6 cellular contexts compared by ENCODE assay signal in genomic region chr1:236161755-236162154, GRCh38. TPM values are rescaled to one million over a fixed set of nuclear protein-coding genes. Genes with fewer than 3 reads are reported as not detected.
DNase-seq lines count a peak whose midpoint lies in the region; ATAC-seq, FAIRE-seq and TF ChIP-seq lines count a peak whose summit lies in the region.
"Not testable (repeated sequence)": the region's sequence is repeated elsewhere in the genome, so short reads cannot be mapped to it uniquely, and the experiment has no call there.

No MANE protein-coding gene starts in this region.

- peaks cover 36% of the 10 kb centered on the region for H3K9me3 Mint-ChIP-seq in dendritic cell treated with granulocyte-macrophage colony-stimulating factor and Interleukin-4, amounts not matched to agents 40 ng/mL and 50 ng/mL, for 4 days
- H3K9me3 Mint-ChIP-seq in memory B cell, result peaks cover 24% of the 10 kb centered on the region
- H3K9me3 Mint-ChIP-seq in stimulated activated effector memory CD8-positive, alpha-beta T cell treated with anti-CD3 and anti-CD28 coated beads, Interleukin-12 subunit alpha, Interleukin-12 subunit beta, amount 100 ng/mL, for 72 hours, result peaks cover 15% of the 10 kb centered on the region

- not testable (repeated sequence) for H3K27me3 Mint-ChIP-seq in dendritic cell treated with granulocyte-macrophage colony-stimulating factor and Interleukin-4, amounts not matched to agents 40 ng/mL and 50 ng/mL, for 4 days
- H3K27me3 Mint-ChIP-seq in memory B cell, result peaks cover 27% of the 10 kb centered on the region

- peaks cover 23% of the 10 kb centered on the region for H3K9me3 ChIP-seq in A549
- H3K9me3 ChIP-seq in OCI-LY3 (ENCODE audit: insufficient read depth, low read length), result peaks cover 14% of the 10 kb centered on the region
- peaks cover 29% of the 10 kb centered on the region; the same call in 2 of the 3 replicates for H3K9me3 ChIP-seq in GM12878 (replicated peaks; ENCODE audit: control insufficient read depth, insufficient read depth, low read length)

- H3K36me3 Mint-ChIP-seq in dendritic cell treated with granulocyte-macrophage colony-stimulating factor and Interleukin-4, amounts not matched to agents 40 ng/mL and 50 ng/mL, for 4 days (ENCODE audit: low read depth), result peaks cover 59% of the 10 kb centered on the region
- H3K36me3 Mint-ChIP-seq in memory B cell, result peaks cover 20% of the 10 kb centered on the region
- peaks cover 28% of the 10 kb centered on the region for H3K36me3 Mint-ChIP-seq in stimulated activated effector memory CD8-positive, alpha-beta T cell treated with anti-CD3 and anti-CD28 coated beads, Interleukin-12 subunit alpha, Interleukin-12 subunit beta, amount 100 ng/mL, for 72 hours

- not testable (repeated sequence) for ATAC-seq in A549; GM12878; memory B cell (ENCODE audit: low read depth); stimulated activated effector memory CD8-positive, alpha-beta T cell treated with anti-CD3 and anti-CD28 coated beads, Interleukin-12 subunit alpha, Interleukin-12 subunit beta, amount 100 ng/mL, for 72 hours

- H3K79me2 ChIP-seq in OCI-LY3 (ENCODE audit: low read length) (peaks cover 80% of the 10 kb centered on the region), GM12878 (ENCODE audit: control insufficient read depth, insufficient read depth, low read length) (peaks cover 35% of the 10 kb centered on the region)

- not testable (repeated sequence) for H3K4me2 ChIP-seq in A549; OCI-LY3 (ENCODE audit: low read length); GM12878 (ENCODE audit: control insufficient read depth, insufficient read depth)

- H2AFZ ChIP-seq in OCI-LY3 (ENCODE audit: low read depth, low read length); GM12878 (ENCODE audit: control insufficient read depth, low read depth, low read length): not testable (repeated sequence)

- RAD21 ChIA-PET in GM12878 (lab: Charles Lee; ENCODE audit: unreplicated experiment), result not testable (repeated sequence)

- not testable (repeated sequence) for H3K27ac ChIP-seq in A549
- peak overlapping the region; percentile 97; the same call in 1 of the 2 replicates for H3K27ac ChIP-seq in OCI-LY3 (ENCODE audit: low read length)
- peak overlapping the region; percentile 99 for H3K27ac ChIP-seq in GM12878 (ENCODE audit: control insufficient read depth, insufficient read depth)

- H3K4me3 ChIP-seq in A549; OCI-LY3 (ENCODE audit: low read length); GM12878: not testable (repeated sequence)

- H3K4me1 ChIP-seq in A549, result not testable (repeated sequence)
- H3K4me1 ChIP-seq in OCI-LY3 (ENCODE audit: low read length) (peaks cover 66% of the 10 kb centered on the region), GM12878 (ENCODE audit: control insufficient read depth, insufficient read depth, low read length) (peaks cover 58% of the 10 kb centered on the region)

- H4K20me1 ChIP-seq in OCI-LY3 (ENCODE audit: insufficient read depth, low read length); GM12878 (ENCODE audit: control insufficient read depth, insufficient read depth): not testable (repeated sequence)

- peak overlapping the region; percentile 68 for H3K27ac Mint-ChIP-seq in dendritic cell treated with granulocyte-macrophage colony-stimulating factor and Interleukin-4, amounts not matched to agents 40 ng/mL and 50 ng/mL, for 4 days
- H3K27ac Mint-ChIP-seq in memory B cell, result peak overlapping the region; percentile 54
- peak overlapping the region; percentile 85 for H3K27ac Mint-ChIP-seq in stimulated activated effector memory CD8-positive, alpha-beta T cell treated with anti-CD3 and anti-CD28 coated beads, Interleukin-12 subunit alpha, Interleukin-12 subunit beta, amount 100 ng/mL, for 72 hours

- not testable (repeated sequence) for BruUV-seq in GM12878 (replicated peaks; lab: Mats Ljungman, UMichigan)

- not testable (repeated sequence) for H3K27me3 ChIP-seq in OCI-LY3 (ENCODE audit: low read depth, low read length); GM12878 (replicated peaks in 1 of 2; ENCODE audit: control insufficient read depth in 2 of 2, insufficient read depth in 2 of 2, low read length in 1 of 2)

- not testable (repeated sequence) for TF ChIP-seq POLR2A in A549 (IDR thresholded peaks at IDR 0.05; ENCODE audit: low read length); GM12878 (IDR thresholded peaks at IDR 0.05; ENCODE audit: low read depth, low read length)

- in situ Hi-C loops in GM12878 (cut with MboI), result not testable (repeated sequence)

- FAIRE-seq in A549 (lab: Jason Lieb, UNC); GM12878 (lab: Jason Lieb, UNC): not testable (repeated sequence)

- H3K4me3 Mint-ChIP-seq in dendritic cell treated with granulocyte-macrophage colony-stimulating factor and Interleukin-4, amounts not matched to agents 40 ng/mL and 50 ng/mL, for 4 days; memory B cell; stimulated activated effector memory CD8-positive, alpha-beta T cell treated with anti-CD3 and anti-CD28 coated beads, Interleukin-12 subunit alpha, Interleukin-12 subunit beta, amount 100 ng/mL, for 72 hours: not testable (repeated sequence)

- CTCF ChIA-PET in A549 (lab: Yijun Ruan, JAX); GM12878 (lab: Yijun Ruan, JAX): not testable (repeated sequence)

- not testable (repeated sequence) for TF ChIP-seq CTCF in A549 (IDR thresholded peaks at IDR 0.05); OCI-LY3 (IDR thresholded peaks at IDR 0.05; ENCODE audit: low read depth, low read length); GM12878 (IDR thresholded peaks at IDR 0.05 in 2 of 3, conservative IDR thresholded peaks at IDR 0.05 in 1 of 3; ENCODE audit: control insufficient read depth in 2 of 3, extremely low read depth in 1 of 3, insufficient read depth in 1 of 3, low read depth in 3 of 3, low read length in 3 of 3)

- intact Hi-C loops in GM12878 (cut with micrococcal nuclease; ENCODE audit: unreplicated experiment), result loop anchor here (2.0 kb wide), 1 partner anchor 163 kb away; no protein-coding TSS in a partner anchor
- intact Hi-C loops in dendritic cell treated with granulocyte-macrophage colony-stimulating factor and Interleukin-4, amounts not matched to agents 40 ng/mL and 50 ng/mL, for 4 days (cut with micrococcal nuclease), result loop anchor here (10.0 kb wide), 1 partner anchor 53 kb away; no protein-coding TSS in a partner anchor

- DNase-seq in A549 (ENCODE audit: low read depth in 1 of 2, low spot score in 1 of 2); GM12878 (ENCODE audit: low read depth, low spot score); memory B cell (ENCODE audit: low spot score in 2 of 2); stimulated activated effector memory CD8-positive, alpha-beta T cell treated with anti-CD3 and anti-CD28 coated beads, Interleukin-12 subunit alpha, Interleukin-12 subunit beta, amount 100 ng/mL, for 72 hours (ENCODE audit: low spot score in 2 of 2): not testable (repeated sequence)

- not testable (repeated sequence) for H3K9ac ChIP-seq in OCI-LY3 (ENCODE audit: low read length); GM12878 (ENCODE audit: control insufficient read depth, insufficient read depth, low read length)

- POLR2A ChIA-PET in A549 (lab: Yijun Ruan, JAX); GM12878 (lab: Charles Lee): not testable (repeated sequence)

- H3K36me3 ChIP-seq in OCI-LY3 (replicated peaks; ENCODE audit: low read depth, low read length), result peaks cover 37% of the 10 kb centered on the region
- H3K36me3 ChIP-seq in GM12878 (ENCODE audit: control insufficient read depth in 2 of 2, insufficient read depth in 2 of 2, low read length in 1 of 2), result not testable (repeated sequence)

- 74% methylated on average over 3 of the region's 3 CpGs for WGBS in A549 (ENCODE audit: missing lambda C conversion rate)
- 98% methylated on average over 3 of the region's 3 CpGs for WGBS in GM12878 (ENCODE audit: insufficient coverage, insufficient replicate concordance, low lambda C conversion rate, missing lambda C conversion rate)

- SMC1A ChIA-PET in GM12878 (lab: Charles Lee; ENCODE audit: uncharacterized antibody, unreplicated experiment), result interaction anchor here (1.5 kb wide), 1 partner anchor 40 kb away, joined by 4 read pairs; no protein-coding TSS in a partner anchor

- not testable (repeated sequence) for TF ChIP-seq EP300 in A549 (IDR thresholded peaks at IDR 0.05); GM12878 (IDR thresholded peaks at IDR 0.05; ENCODE audit: borderline replicate concordance in 1 of 2, control insufficient read depth in 1 of 2, low read depth in 2 of 2, low read length in 2 of 2)

- H3K4me1 Mint-ChIP-seq in dendritic cell treated with granulocyte-macrophage colony-stimulating factor and Interleukin-4, amounts not matched to agents 40 ng/mL and 50 ng/mL, for 4 days (ENCODE audit: low read depth), result peaks cover 58% of the 10 kb centered on the region
- H3K4me1 Mint-ChIP-seq in memory B cell, result peaks cover 37% of the 10 kb centered on the region
- peaks cover 74% of the 10 kb centered on the region for H3K4me1 Mint-ChIP-seq in stimulated activated effector memory CD8-positive, alpha-beta T cell treated with anti-CD3 and anti-CD28 coated beads, Interleukin-12 subunit alpha, Interleukin-12 subunit beta, amount 100 ng/mL, for 72 hours

- TF ChIP-seq RAD21 in A549 (conservative IDR thresholded peaks at IDR 0.05 in 1 of 2, IDR thresholded peaks at IDR 0.05 in 1 of 2); GM12878 (IDR thresholded peaks at IDR 0.05; ENCODE audit: insufficient read depth, low read depth, low read length): not testable (repeated sequence)

RNA-seq across cellular contexts. Expression of gene GPR137B, which starts 19.4 kb away (rescaled TPM):
- 5.8 and 8.5 TPM in 2 replicates for polyA plus RNA-seq in A549 (2011; rRNA removed)
- polyA plus RNA-seq in A549 (2012; cell fraction: cytosol; rRNA removed), result 4.1 and 6.5 TPM in 2 replicates
- 4.1 and 4.5 TPM in 2 replicates for polyA plus RNA-seq in A549 (2012; cell fraction: nucleus; rRNA removed)
- polyA plus RNA-seq in A549 (2017; fragmentation: RNase III; extraction: RNeasy Plus Mini Kit Qiagen cat#74134 plus additional on column Dnase treatment), result 7.4 to 9.2 TPM (median 9.2 TPM) in 3 replicates
- polyA minus RNA-seq in A549 (2011; rRNA and poly(A)+ RNA removed), result 3.4 and 5.2 TPM in 2 replicates
- total RNA-seq in GM12878 (2013; cell fraction: nucleolus; rRNA removed), result 79.5 and 87.9 TPM in 2 replicates
- 9.4 and 14.7 TPM in 2 replicates for total RNA-seq in GM12878 (2014; rRNA removed)
- 13.1 and 14.1 TPM in 2 replicates for total RNA-seq in GM12878 (2014; rRNA removed; fragmentation: Illumina TruSeq; extraction: Trizol)
- 14.3 and 14.9 TPM in 2 replicates for total RNA-seq in GM12878 (2021)
- 9.2 TPM for polyA plus RNA-seq in GM12878 (2011; ENCODE audit: low read depth)
- 14.9 and 19.3 TPM in 2 replicates for polyA plus RNA-seq in GM12878 (2011; rRNA removed)
- polyA plus RNA-seq in GM12878 (2011; cell fraction: cytosol; rRNA removed), result 10.5 and 19.3 TPM in 2 replicates
- polyA plus RNA-seq in GM12878 (2011; cell fraction: nucleus; rRNA removed), result 28.2 and 30.6 TPM in 2 replicates
- polyA plus RNA-seq in GM12878 (2012), result 11.0 and 19.5 TPM in 2 replicates
- 20.8 and 27.4 TPM in 2 replicates for polyA plus RNA-seq in GM12878 (2014; fragmentation: Illumina TruSeq; extraction: Trizol)
- 1 to 10 TPM; 5.4 to 6.4 TPM for polyA plus RNA-seq in GM12878 (2014; fragmentation: Nextera tagmentation; extraction: Ambion mirVana)
- polyA plus RNA-seq in GM12878 (2014; rRNA removed), result 12.1 and 12.6 TPM in 2 replicates
- polyA plus RNA-seq in GM12878 (2016; fragmentation: Nextera tagmentation; extraction: Ambion mirVana), result 10 to 100 TPM in 1 of 2 experiments, 1 to 10 TPM in 1; 9.0 to 12.9 TPM
- 18.3 and 18.7 TPM in 2 replicates for polyA minus RNA-seq in GM12878 (2011; rRNA and poly(A)+ RNA removed)
- polyA minus RNA-seq in GM12878 (2011; cell fraction: cytosol; rRNA and poly(A)+ RNA removed), result 6.0 and 8.0 TPM in 2 replicates
- polyA minus RNA-seq in GM12878 (2011; cell fraction: nucleus; rRNA and poly(A)+ RNA removed), result 30.0 and 62.4 TPM in 2 replicates
